16 cellular contexts compared by ENCODE assay signal in the genomic region with DNA sequence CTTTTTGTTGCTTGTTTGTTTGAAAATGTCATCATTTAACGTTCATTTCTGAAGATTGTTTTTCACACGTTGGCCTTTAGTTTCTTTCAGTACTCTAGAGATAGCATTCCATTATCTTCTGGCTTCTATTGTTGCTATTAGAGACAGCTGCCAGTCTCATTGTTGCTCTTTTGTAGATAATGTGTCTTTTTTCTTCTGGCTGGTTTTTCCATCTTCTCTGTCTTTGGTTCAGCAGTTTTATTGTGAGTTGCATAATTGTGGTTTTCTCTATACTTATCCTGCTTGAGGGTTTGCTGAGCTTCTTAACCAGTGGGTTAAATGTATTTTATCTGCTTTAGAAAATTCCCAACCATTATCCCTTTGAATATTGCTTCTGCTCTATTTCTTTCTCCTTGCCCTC. TPM values are rescaled to one million over a fixed set of nuclear protein-coding genes. Genes with fewer than 3 reads are reported as not detected.
DNase-seq lines count a peak whose midpoint lies in the region; ATAC-seq and TF ChIP-seq lines count a peak whose summit lies in the region.
"Had no signal": no experiment of that assay in that cellular context is flagged by ENCODE, and none has a peak within 500 bp of the region (broad histone marks: within the 10 kb centered on the region; RNA-seq: fewer than 3 reads in every experiment).

No MANE protein-coding gene starts in this region.

- H3K36me3 ChIP-seq in kidney epithelial cell (ENCODE audit: control insufficient read depth, insufficient read depth, low read length), result no peaks in the 10 kb centered on the region
- H3K36me3 ChIP-seq: MG63 had no signal

- H3K4me3 ChIP-seq in kidney epithelial cell (ENCODE audit: low read depth, low read length), result no peak overlapping the region
- H3K4me3 ChIP-seq: MG63 had no signal

- no peaks in the 10 kb centered on the region for H3K27me3 ChIP-seq in kidney epithelial cell (ENCODE audit: control insufficient read depth, insufficient read depth, low read length)
- H3K27me3 ChIP-seq: MG63 had no signal

- DNase-seq in ACHN (peak; percentile 24), GF-D8 (lab: John Stamatoyannopoulos, UW) (peak; percentile 80), OCI-M1 (lab: John Stamatoyannopoulos, UW) (peak; percentile 88), kidney epithelial cell (ENCODE audit: low read depth) (peak; percentile 45), NAMALWA (ENCODE audit: low spot score) (no peak), hippocampal formation (lab: John Stamatoyannopoulos, UW) (no peak)
- no peak for DNase-seq in stimulated activated CD4-positive, alpha-beta T cell treated with anti-CD3 and anti-CD28 coated beads, Interleukin-1b, Interleukin-23, amount 100 ng/mL, for 48 hours
- DNase-seq: AML-193, DMS79, HFFc6, MG63, NCI-H1417 treated with DMSO at 0.1 percent for 48 hours, NCI-H187 treated with DMSO at 0.1 percent for 48 hours, NCI-H446 treated with DMSO at 0.1 percent for 48 hours, SHP77 treated with DMSO at 0.1 percent for 48 hours had no signal

- ATAC-seq in HG02763 (IDR thresholded peaks at IDR 0.05; ENCODE audit: unreplicated experiment), result no peak

- no peak for TF ChIP-seq CTCF in kidney epithelial cell (IDR thresholded peaks at IDR 0.05; ENCODE audit: insufficient read depth, low read length, poor library complexity, severe bottlenecking)

- in situ Hi-C loops in ACHN (cut with HindIII; ENCODE audit: low pct_ligation_motif_present, low pct_unique_long_range_greater_than_20kb, low sequenced_read_pairs), result no loop called here

RNA-seq across cellular contexts. Expression of gene AIG1, which starts 23.2 kb away (rescaled TPM):
- total RNA-seq in kidney epithelial cell, result 49.9 and 62.5 TPM in 2 replicates

Comparison
In these comparisons a context has a peak if more than half of its experiments do, and no peak if none do; other contexts are left out.
1. DNase-seq: peak in ACHN (single experiment), GF-D8 (single experiment), OCI-M1 (single experiment) and kidney epithelial cell (single experiment); none in NAMALWA (single experiment), hippocampal formation (0 of 2) and stimulated activated CD4-positive, alpha-beta T cell treated with anti-CD3 and anti-CD28 coated beads, Interleukin-1b, Interleukin-23, amount 100 ng/mL, for 48 hours (single experiment).